14 cellular contexts compared by ENCODE assay signal in the genomic region with DNA sequence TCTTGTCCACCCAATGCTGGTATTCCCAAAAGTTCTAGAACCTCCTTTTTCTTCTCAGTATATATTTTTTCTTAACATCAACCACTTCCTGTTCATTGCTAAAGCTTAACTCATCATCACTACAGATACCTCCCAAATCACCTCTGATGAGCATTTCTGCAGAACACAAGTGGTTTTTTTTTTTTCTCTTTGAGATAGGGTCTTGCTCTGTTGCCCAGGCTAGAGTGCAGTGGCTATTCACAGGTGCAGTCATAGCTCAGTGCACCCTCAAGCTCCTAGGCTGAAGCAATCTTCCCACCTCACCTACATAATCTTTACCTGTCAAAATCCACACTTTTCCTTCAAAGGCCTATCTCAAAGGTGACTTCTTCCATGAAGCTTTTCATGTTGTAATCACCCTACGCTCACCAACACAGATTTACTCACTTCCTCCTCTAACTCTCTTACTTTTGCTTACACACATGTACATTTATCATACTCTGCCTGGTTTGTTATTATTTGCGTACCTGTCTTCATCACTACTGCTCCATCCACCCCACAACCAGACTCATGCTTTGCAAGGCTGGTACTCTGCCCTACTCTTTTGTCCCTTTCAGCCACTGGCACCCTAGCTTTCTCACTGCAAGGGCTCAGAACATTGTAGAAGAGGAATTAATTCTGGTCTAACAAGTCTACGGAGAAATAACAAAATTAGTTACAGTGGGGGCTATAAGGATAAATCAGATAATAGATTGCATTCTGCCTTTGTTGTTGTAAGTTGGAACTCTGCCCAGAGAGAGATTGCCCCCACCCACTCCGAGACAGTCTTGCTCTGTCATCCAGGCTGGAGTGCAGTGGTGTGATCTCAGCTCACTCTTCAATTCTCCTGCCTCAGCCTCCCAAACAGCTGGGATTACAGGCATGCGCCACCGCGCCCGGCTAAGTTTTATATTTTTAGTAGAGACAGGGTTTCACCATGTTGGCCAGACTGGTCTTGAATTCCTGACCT. TPM values are rescaled to one million over a fixed set of nuclear protein-coding genes. Genes with fewer than 3 reads are reported as not detected.
DNase-seq lines count a peak whose midpoint lies in the region; ATAC-seq, FAIRE-seq and TF ChIP-seq lines count a peak whose summit lies in the region.
"Had no signal": no experiment of that assay in that cellular context is flagged by ENCODE, and none has a peak within 500 bp of the region (broad histone marks: within the 10 kb centered on the region; RNA-seq: fewer than 3 reads in every experiment).

No MANE protein-coding gene starts in this region.

- no peak for DNase-seq in CD14-positive monocyte (ENCODE audit: low spot score)
- no peak for DNase-seq in GM12892 (ENCODE audit: insufficient read length)
- DNase-seq in activated naive CD4-positive, alpha-beta T cell treated with anti-CD3 and anti-CD28 coated beads, Interleukin-2, amount 50 U/mL, for 72 hours (ENCODE audit: low spot score in 2 of 2), result no peak
- DNase-seq in mucosa of descending colon, result no peak
- DNase-seq in DMS114 treated with DMSO at 0.1 percent for 48 hours (lab: John Stamatoyannopoulos, UW; ENCODE audit: unreplicated experiment), result no peak
- DNase-seq in effector CD8-positive, alpha-beta T cell (lab: John Stamatoyannopoulos, UW), result no peak
- DNase-seq in NCI-H146 treated with DMSO at 0.1 percent for 48 hours (lab: John Stamatoyannopoulos, UW; ENCODE audit: unreplicated experiment), result no peak
- DNase-seq: activated CD8-positive, alpha-beta memory T cell treated with anti-CD3 and anti-CD28 coated beads for 24 hours; DMS 273 treated with DMSO at 0.1 percent for 48 hours; GM23248; hippocampal formation; NCI-H187 had no signal

- intact Hi-C loops in CD14-positive monocyte (cut with micrococcal nuclease), result no loop called here
- intact Hi-C loops in mucosa of descending colon (cut with DNase I, micrococcal nuclease), result no loop called here

- no peak overlapping the region for H3K4me3 ChIP-seq in mucosa of descending colon
- H3K4me3 ChIP-seq: GM23248, thoracic aorta had no signal

- H3K4me1 ChIP-seq in mucosa of descending colon (ENCODE audit: low read depth), result no peaks in the 10 kb centered on the region

- peaks cover 56% of the 10 kb centered on the region for H3K4me1 Mint-ChIP-seq in CD14-positive monocyte

- H3K27me3 Mint-ChIP-seq in CD14-positive monocyte (ENCODE audit: low read depth in 3 of 3), result no peaks in the 10 kb centered on the region

- peak; percentile 28 to 64 for ATAC-seq in activated naive CD4-positive, alpha-beta T cell treated with anti-CD3 and anti-CD28 coated beads, Interleukin-2, amount 50 U/mL, for 72 hours
- ATAC-seq in mucosa of descending colon (peak; percentile 31), HG02798 (IDR thresholded peaks at IDR 0.05; ENCODE audit: poor library complexity, unreplicated experiment) (no peak)

- TF ChIP-seq POLR2A in GM12892 (IDR thresholded peaks at IDR 0.05; ENCODE audit: low read depth, low read length), result no peak

- H3K36me3 ChIP-seq in mucosa of descending colon (ENCODE audit: low read depth), result no peaks in the 10 kb centered on the region
- H3K36me3 ChIP-seq: thoracic aorta had no signal

- peaks cover 11 to 12% of the 10 kb centered on the region in 2 donors for H3K36me3 Mint-ChIP-seq in CD14-positive monocyte
- H3K36me3 Mint-ChIP-seq in activated naive CD4-positive, alpha-beta T cell treated with anti-CD3 and anti-CD28 coated beads, Interleukin-2, amount 50 U/mL, for 72 hours, result peaks cover 5 to 6% of the 10 kb centered on the region in 2 donors

- peak; percentile 14 for FAIRE-seq in GM12892 (lab: Jason Lieb, UNC)

- no peaks in the 10 kb centered on the region for H3K9me3 Mint-ChIP-seq in CD14-positive monocyte
- peaks cover 5 to 7% of the 10 kb centered on the region in 2 donors for H3K9me3 Mint-ChIP-seq in activated naive CD4-positive, alpha-beta T cell treated with anti-CD3 and anti-CD28 coated beads, Interleukin-2, amount 50 U/mL, for 72 hours

- no peak overlapping the region for H3K4me3 Mint-ChIP-seq in CD14-positive monocyte

- no peaks in the 10 kb centered on the region for H3K9me3 ChIP-seq in mucosa of descending colon
- H3K9me3 ChIP-seq: thoracic aorta had no signal

- TF ChIP-seq CTCF in CD14-positive monocyte (IDR thresholded peaks at IDR 0.05), result no peak
- no peak for TF ChIP-seq CTCF in mucosa of descending colon (IDR thresholded peaks at IDR 0.05)

- peak overlapping the region in 6 of 7 donors; percentile 7 to 73 (median 56) for H3K27ac Mint-ChIP-seq in CD14-positive monocyte
- H3K27ac Mint-ChIP-seq in activated naive CD4-positive, alpha-beta T cell treated with anti-CD3 and anti-CD28 coated beads, Interleukin-2, amount 50 U/mL, for 72 hours, result peak overlapping the region in 1 of 2 donors; percentile 57

RNA-seq across cellular contexts. Expression of gene HERC1, which starts 27.5 kb away (rescaled TPM):
- 1 to 10 TPM; 7.5 to 9.7 TPM for polyA plus RNA-seq in CD14-positive monocyte
- polyA plus RNA-seq in GM12892 (2012; ENCODE audit: missing spikeins), result 39.1 TPM
- 100 to 1,000 TPM in 1 of 2 donors, 10 to 100 TPM in 1; 70.4 to 112 TPM for total RNA-seq in activated naive CD4-positive, alpha-beta T cell treated with anti-CD3 and anti-CD28 coated beads, Interleukin-2, amount 50 U/mL, for 72 hours
- total RNA-seq in mucosa of descending colon, result 100 to 1,000 TPM in 1 of 3 donors, 10 to 100 TPM in 2; 51.7 to 136 (median 77.7) TPM
